ENCODE assay signal across 1 cellular context in genomic region chr3:15309662-15310335, GRCh38.
TF ChIP-seq lines count a peak whose summit lies in the region.

No MANE protein-coding gene starts in this region.

TF ChIP-seq in HEK293, 187 proteins besides CTCF, POLR2A, EP300 and RAD21 (continued from another document):
- TF ChIP-seq, protein P1, sequence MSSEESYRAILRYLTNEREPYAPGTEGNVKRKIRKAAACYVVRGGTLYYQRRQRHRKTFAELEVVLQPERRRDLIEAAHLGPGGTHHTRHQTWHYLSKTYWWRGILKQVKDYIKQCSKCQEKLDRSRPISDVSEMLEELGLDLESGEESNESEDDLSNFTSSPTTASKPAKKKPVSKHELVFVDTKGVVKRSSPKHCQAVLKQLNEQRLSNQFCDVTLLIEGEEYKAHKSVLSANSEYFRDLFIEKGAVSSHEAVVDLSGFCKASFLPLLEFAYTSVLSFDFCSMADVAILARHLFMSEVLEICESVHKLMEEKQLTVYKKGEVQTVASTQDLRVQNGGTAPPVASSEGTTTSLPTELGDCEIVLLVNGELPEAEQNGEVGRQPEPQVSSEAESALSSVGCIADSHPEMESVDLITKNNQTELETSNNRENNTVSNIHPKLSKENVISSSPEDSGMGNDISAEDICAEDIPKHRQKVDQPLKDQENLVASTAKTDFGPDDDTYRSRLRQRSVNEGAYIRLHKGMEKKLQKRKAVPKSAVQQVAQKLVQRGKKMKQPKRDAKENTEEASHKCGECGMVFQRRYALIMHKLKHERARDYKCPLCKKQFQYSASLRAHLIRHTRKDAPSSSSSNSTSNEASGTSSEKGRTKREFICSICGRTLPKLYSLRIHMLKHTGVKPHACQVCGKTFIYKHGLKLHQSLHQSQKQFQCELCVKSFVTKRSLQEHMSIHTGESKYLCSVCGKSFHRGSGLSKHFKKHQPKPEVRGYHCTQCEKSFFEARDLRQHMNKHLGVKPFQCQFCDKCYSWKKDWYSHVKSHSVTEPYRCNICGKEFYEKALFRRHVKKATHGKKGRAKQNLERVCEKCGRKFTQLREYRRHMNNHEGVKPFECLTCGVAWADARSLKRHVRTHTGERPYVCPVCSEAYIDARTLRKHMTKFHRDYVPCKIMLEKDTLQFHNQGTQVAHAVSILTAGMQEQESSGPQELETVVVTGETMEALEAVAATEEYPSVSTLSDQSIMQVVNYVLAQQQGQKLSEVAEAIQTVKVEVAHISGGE (tag by site-specific recombination; conservative IDR thresholded peaks at IDR 0.05; ENCODE audit: low read depth) = no peak
- TF ChIP-seq PRDM1 (tag by site-specific recombination; IDR thresholded peaks at IDR 0.05) (no peak), ZNF677 (tag by site-specific recombination; IDR thresholded peaks at IDR 0.05) (no peak), ZEB2 (tag by site-specific recombination; IDR thresholded peaks at IDR 0.05) (no peak), ZNF214 (tag by site-specific recombination; IDR thresholded peaks at IDR 0.05; ENCODE audit: borderline replicate concordance) (no peak), ZNF350 (tag by site-specific recombination; IDR thresholded peaks at IDR 0.05) (no peak), KLF10 (tag by site-specific recombination; IDR thresholded peaks at IDR 0.05) (no peak), HIC1 (tag by site-specific recombination; IDR thresholded peaks at IDR 0.05) (no peak)
